Comparison of ENCODE assay signal across 11 cellular contexts in genomic region chr20:38290829-38291581, GRCh38. TPM values are rescaled to one million over a fixed set of nuclear protein-coding genes. Genes with fewer than 3 reads are reported as not detected.
DNase-seq lines count a peak whose midpoint lies in the region; ATAC-seq and TF ChIP-seq lines count a peak whose summit lies in the region.
"Had no signal": no experiment of that assay in that cellular context is flagged by ENCODE, and none has a peak within 500 bp of the region (broad histone marks: within the 10 kb centered on the region; RNA-seq: fewer than 3 reads in every experiment).

No MANE protein-coding gene starts in this region.

- ATAC-seq in RWPE2 (ENCODE audit: low read depth): peak; percentile 59
- ATAC-seq in gastroesophageal sphincter: peak; percentile 32
- no peak for ATAC-seq in GM18520 (IDR thresholded peaks at IDR 0.05; ENCODE audit: unreplicated experiment)
- ATAC-seq in GM21717 (IDR thresholded peaks at IDR 0.05; ENCODE audit: unreplicated experiment): no peak

- TF ChIP-seq POLR2A in gastroesophageal sphincter (IDR thresholded peaks at IDR 0.05): no peak

- H4K20me1 ChIP-seq in smooth muscle cell (ENCODE audit: low read depth): no peaks in the 10 kb centered on the region

- 45 to 49% methylated on average over 7 to 12 of the region's 16 CpGs for WGBS in gastroesophageal sphincter (ENCODE audit: low coverage in 1 of 2), 2 donors
- WGBS in smooth muscle cell (ENCODE audit: low lambda C conversion rate): 44% methylated on average over 16 of the region's 16 CpGs

- H3K27ac ChIP-seq in RWPE2 (ENCODE audit: poor library complexity, severe bottlenecking) (no peak overlapping the region), gastroesophageal sphincter (no peak overlapping the region), smooth muscle cell (ENCODE audit: low read depth) (no peak overlapping the region)

- H3K4me1 ChIP-seq in RWPE2 (ENCODE audit: insufficient read depth, poor library complexity, severe bottlenecking) (no peaks in the 10 kb centered on the region), gastroesophageal sphincter (peaks cover 0 to 16% (median 0%) of the 10 kb centered on the region in 3 donors), smooth muscle cell (ENCODE audit: low read depth) (no peaks in the 10 kb centered on the region)

- TF ChIP-seq CTCF in RWPE2 (IDR thresholded peaks at IDR 0.05; ENCODE audit: poor library complexity, severe bottlenecking) (peak; percentile 97), gastroesophageal sphincter (IDR thresholded peaks at IDR 0.05) (peak in 2 of 4 experiments; percentile 20 to 46), smooth muscle cell (IDR thresholded peaks at IDR 0.05; ENCODE audit: borderline replicate concordance, insufficient read depth, poor library complexity, severe bottlenecking) (peak; percentile 46)

- no peak overlapping the region for H3K4me2 ChIP-seq in smooth muscle cell

- H3K27me3 ChIP-seq in RWPE2 (ENCODE audit: insufficient read depth, poor library complexity, severe bottlenecking): no peaks in the 10 kb centered on the region
- peaks cover 20% of the 10 kb centered on the region for H3K27me3 ChIP-seq in gastroesophageal sphincter
- H3K27me3 ChIP-seq in smooth muscle cell (ENCODE audit: low read depth): no peaks in the 10 kb centered on the region

- DNase-seq in NCI-H524 (lab: John Stamatoyannopoulos, UW): peak; percentile 24 to 70
- no peak for DNase-seq in NCI-H524 treated with DMSO at 0.1 percent for 48 hours (lab: John Stamatoyannopoulos, UW)
- DNase-seq in RWPE2 (ENCODE audit: low spot score): peak; percentile 76
- DNase-seq in smooth muscle cell (lab: John Stamatoyannopoulos, UW; ENCODE audit: unreplicated experiment): no peak
- DNase-seq in NCI-H1105 (lab: John Stamatoyannopoulos, UW): no peak

- no peaks in the 10 kb centered on the region for H3K79me2 ChIP-seq in smooth muscle cell (ENCODE audit: low read depth)

- no peaks in the 10 kb centered on the region for H3F3A ChIP-seq in smooth muscle cell (ENCODE audit: low read depth)

- no peaks in the 10 kb centered on the region for H3K36me3 ChIP-seq in RWPE2 (ENCODE audit: low read depth)
- H3K36me3 ChIP-seq in gastroesophageal sphincter: no peaks in the 10 kb centered on the region
- H3K36me3 ChIP-seq in smooth muscle cell (ENCODE audit: low read depth): no peaks in the 10 kb centered on the region

- H3K4me3 ChIP-seq in RWPE2 (ENCODE audit: severe bottlenecking) (no peak overlapping the region), gastroesophageal sphincter (no peak overlapping the region), smooth muscle cell (no peak overlapping the region)

- no peaks in the 10 kb centered on the region for H3K9me3 ChIP-seq in RWPE2 (ENCODE audit: severe bottlenecking)
- H3K9me3 ChIP-seq in gastroesophageal sphincter: no peaks in the 10 kb centered on the region
- no peaks in the 10 kb centered on the region for H3K9me3 ChIP-seq in smooth muscle cell (replicated peaks; ENCODE audit: low read depth)

- no peak overlapping the region for H2AFZ ChIP-seq in smooth muscle cell (ENCODE audit: low read depth)

- no peak for TF ChIP-seq EP300 in gastroesophageal sphincter (IDR thresholded peaks at IDR 0.05)

- no peak overlapping the region for H3K9ac ChIP-seq in smooth muscle cell (ENCODE audit: low read depth)

RNA-seq across cellular contexts. Expression of gene BPI, which starts 13.0 kb away (rescaled TPM):
- total RNA-seq in gastroesophageal sphincter (under 1 TPM in 2 of 4 donors, not detected in 2; 0.27 to 0.47 TPM), smooth muscle cell (not detected in 2 replicates)
- polyA plus RNA-seq in smooth muscle cell: not detected in 2 replicates
- total RNA-seq: CD4-positive, CD25-positive, alpha-beta regulatory T cell; mesenteric fat pad; T-helper 1 cell treated with Interleukin-12 subunit alpha and Interleukin-12 subunit beta and Interleukin-4 antibody, amounts not matched to agents 30 ng/mL and 1 ng/mL, for 36 hours had no signal
- polyA plus RNA-seq: CD4-positive, CD25-positive, alpha-beta regulatory T cell had no signal

RNA-seq across cellular contexts. Expression of gene KIAA1755, which starts 30.5 kb away (rescaled TPM):
- 10 to 100 TPM in 2 of 4 donors, 1 to 10 TPM in 2; 5.1 to 19.9 (median 11.5) TPM for total RNA-seq in gastroesophageal sphincter
- total RNA-seq in smooth muscle cell: 0.09 TPM in 1 of 2 replicates, not detected in the other
- 0.17 TPM in 1 of 2 replicates, not detected in the other for polyA plus RNA-seq in smooth muscle cell
- total RNA-seq: CD4-positive, CD25-positive, alpha-beta regulatory T cell; T-helper 1 cell treated with Interleukin-12 subunit alpha and Interleukin-12 subunit beta and Interleukin-4 antibody, amounts not matched to agents 30 ng/mL and 1 ng/mL, for 36 hours had no signal
- polyA plus RNA-seq: CD4-positive, CD25-positive, alpha-beta regulatory T cell had no signal

RNA-seq across cellular contexts. Expression of gene LBP, which starts 55.3 kb away (rescaled TPM):
- total RNA-seq in gastroesophageal sphincter (1 to 10 TPM in 1 of 4 donors, under 1 TPM in 1, not detected in 2; 0.19 to 1.8 TPM), smooth muscle cell (not detected in 2 replicates)
- polyA plus RNA-seq in smooth muscle cell: not detected in 2 replicates
- total RNA-seq: CD4-positive, CD25-positive, alpha-beta regulatory T cell; T-helper 1 cell treated with Interleukin-12 subunit alpha and Interleukin-12 subunit beta and Interleukin-4 antibody, amounts not matched to agents 30 ng/mL and 1 ng/mL, for 36 hours had no signal
- polyA plus RNA-seq: CD4-positive, CD25-positive, alpha-beta regulatory T cell had no signal

Comparison
In these comparisons a context has a peak if more than half of its experiments do, and no peak if none do; other contexts are left out.
1. DNase-seq: peak in NCI-H524 (2 of 2) and RWPE2 (single experiment); none in NCI-H524 treated with DMSO at 0.1 percent for 48 hours (single experiment), smooth muscle cell (single experiment) and NCI-H1105 (single experiment).
2. ATAC-seq: peak in RWPE2 (single experiment) and gastroesophageal sphincter (single experiment); none in GM18520 (single experiment) and GM21717 (single experiment).